ENCODE assay signal across 1 cellular context in the genomic region with DNA sequence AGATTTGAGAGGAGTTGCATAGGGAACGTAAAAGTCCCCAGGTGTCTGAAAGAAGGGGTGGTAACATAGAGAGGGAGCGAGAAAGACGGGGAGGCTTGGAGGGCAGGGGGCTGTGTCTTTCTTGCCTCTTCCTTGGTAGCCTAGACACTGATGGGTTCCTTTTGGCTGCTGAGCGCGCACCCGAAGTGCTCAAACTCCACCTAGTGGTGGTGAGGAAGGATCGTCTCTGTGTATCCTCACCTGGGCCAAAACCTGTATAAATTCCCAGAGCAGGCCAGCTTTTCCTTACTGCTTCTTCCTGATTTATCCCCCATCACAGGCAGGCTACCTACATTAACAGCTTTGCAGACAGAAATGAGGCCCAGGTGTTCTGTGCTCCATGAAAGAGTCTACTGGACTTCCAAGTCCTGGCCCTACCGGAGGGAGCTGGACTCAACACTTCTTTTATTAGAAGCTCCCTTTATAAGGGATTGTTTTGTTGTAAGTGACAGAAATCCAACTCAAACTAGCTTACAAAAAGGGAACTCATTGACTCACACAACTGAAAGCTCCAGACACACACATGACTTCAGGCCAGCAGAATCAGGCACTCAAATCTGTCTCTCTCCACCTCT.
TF ChIP-seq lines count a peak whose summit lies in the region.

No MANE protein-coding gene starts in this region.

TF ChIP-seq in HEK293, 187 proteins besides CTCF, POLR2A, EP300 and RAD21 (continued from another document):
- TF ChIP-seq HIC1 (tag by site-specific recombination; IDR thresholded peaks at IDR 0.05) (no peak), ZNF658 (tag by site-specific recombination; IDR thresholded peaks at IDR 0.05) (no peak), KLF9 (tag by site-specific recombination; IDR thresholded peaks at IDR 0.05; ENCODE audit: low read depth) (no peak), SP7 (tag by site-specific recombination; IDR thresholded peaks at IDR 0.05) (0 out of 2 replicates have a peak, but pooled peaks have one; percentile 29), ZNF560 (tag by site-specific recombination; IDR thresholded peaks at IDR 0.05; ENCODE audit: borderline replicate concordance) (no peak), ZNF280D (tag by site-specific recombination; IDR thresholded peaks at IDR 0.05) (0 out of 2 replicates have a peak, but pooled peaks have one; percentile 7), ZNF791 (tag by site-specific recombination; IDR thresholded peaks at IDR 0.05) (no peak), ZNF544 (tag by site-specific recombination; IDR thresholded peaks at IDR 0.05) (no peak), ZNF335 (tag by site-specific recombination; conservative IDR thresholded peaks at IDR 0.05) (0 out of 2 replicates have a peak, but pooled peaks have one; percentile 14), ZNF2 (tag by site-specific recombination; IDR thresholded peaks at IDR 0.05) (peak; percentile 54; the same call in 1 of the 2 replicates), ZNF600 (tag by site-specific recombination; IDR thresholded peaks at IDR 0.05) (no peak), ZBTB17 (tag by site-specific recombination; IDR thresholded peaks at IDR 0.05) (peak; percentile 53), ZNF223 (tag by site-specific recombination; IDR thresholded peaks at IDR 0.05) (no peak), ZNF654 (tag by site-specific recombination; IDR thresholded peaks at IDR 0.05; ENCODE audit: low read depth) (peak; percentile 96), ZNF610 (tag by site-specific recombination; IDR thresholded peaks at IDR 0.05; ENCODE audit: borderline replicate concordance) (no peak)
- TF ChIP-seq, protein P1, sequence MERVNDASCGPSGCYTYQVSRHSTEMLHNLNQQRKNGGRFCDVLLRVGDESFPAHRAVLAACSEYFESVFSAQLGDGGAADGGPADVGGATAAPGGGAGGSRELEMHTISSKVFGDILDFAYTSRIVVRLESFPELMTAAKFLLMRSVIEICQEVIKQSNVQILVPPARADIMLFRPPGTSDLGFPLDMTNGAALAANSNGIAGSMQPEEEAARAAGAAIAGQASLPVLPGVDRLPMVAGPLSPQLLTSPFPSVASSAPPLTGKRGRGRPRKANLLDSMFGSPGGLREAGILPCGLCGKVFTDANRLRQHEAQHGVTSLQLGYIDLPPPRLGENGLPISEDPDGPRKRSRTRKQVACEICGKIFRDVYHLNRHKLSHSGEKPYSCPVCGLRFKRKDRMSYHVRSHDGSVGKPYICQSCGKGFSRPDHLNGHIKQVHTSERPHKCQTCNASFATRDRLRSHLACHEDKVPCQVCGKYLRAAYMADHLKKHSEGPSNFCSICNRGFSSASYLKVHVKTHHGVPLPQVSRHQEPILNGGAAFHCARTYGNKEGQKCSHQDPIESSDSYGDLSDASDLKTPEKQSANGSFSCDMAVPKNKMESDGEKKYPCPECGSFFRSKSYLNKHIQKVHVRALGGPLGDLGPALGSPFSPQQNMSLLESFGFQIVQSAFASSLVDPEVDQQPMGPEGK (tag by site-specific recombination; IDR thresholded peaks at IDR 0.05): peak; percentile 40
- TF ChIP-seq, protein P2, sequence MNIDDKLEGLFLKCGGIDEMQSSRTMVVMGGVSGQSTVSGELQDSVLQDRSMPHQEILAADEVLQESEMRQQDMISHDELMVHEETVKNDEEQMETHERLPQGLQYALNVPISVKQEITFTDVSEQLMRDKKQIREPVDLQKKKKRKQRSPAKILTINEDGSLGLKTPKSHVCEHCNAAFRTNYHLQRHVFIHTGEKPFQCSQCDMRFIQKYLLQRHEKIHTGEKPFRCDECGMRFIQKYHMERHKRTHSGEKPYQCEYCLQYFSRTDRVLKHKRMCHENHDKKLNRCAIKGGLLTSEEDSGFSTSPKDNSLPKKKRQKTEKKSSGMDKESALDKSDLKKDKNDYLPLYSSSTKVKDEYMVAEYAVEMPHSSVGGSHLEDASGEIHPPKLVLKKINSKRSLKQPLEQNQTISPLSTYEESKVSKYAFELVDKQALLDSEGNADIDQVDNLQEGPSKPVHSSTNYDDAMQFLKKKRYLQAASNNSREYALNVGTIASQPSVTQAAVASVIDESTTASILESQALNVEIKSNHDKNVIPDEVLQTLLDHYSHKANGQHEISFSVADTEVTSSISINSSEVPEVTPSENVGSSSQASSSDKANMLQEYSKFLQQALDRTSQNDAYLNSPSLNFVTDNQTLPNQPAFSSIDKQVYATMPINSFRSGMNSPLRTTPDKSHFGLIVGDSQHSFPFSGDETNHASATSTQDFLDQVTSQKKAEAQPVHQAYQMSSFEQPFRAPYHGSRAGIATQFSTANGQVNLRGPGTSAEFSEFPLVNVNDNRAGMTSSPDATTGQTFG (tag by site-specific recombination; IDR thresholded peaks at IDR 0.05; ENCODE audit: borderline replicate concordance): no peak
